Comparison of ENCODE assay signal across 1 cellular context in genomic region chr2:157971702-157972101, GRCh38.
TF ChIP-seq lines count a peak whose summit lies in the region.

No MANE protein-coding gene starts in this region.

TF ChIP-seq in HEK293, 187 proteins besides CTCF, POLR2A, EP300 and RAD21 (continued from another document):
- TF ChIP-seq ZNF521 (tag by site-specific recombination; IDR thresholded peaks at IDR 0.05): no peak
- no peak for TF ChIP-seq ZNF776 (tag by site-specific recombination; IDR thresholded peaks at IDR 0.05; ENCODE audit: borderline replicate concordance)
- TF ChIP-seq ZNF223 (tag by site-specific recombination; IDR thresholded peaks at IDR 0.05): no peak
- no peak for TF ChIP-seq ZNF184 (tag by site-specific recombination; IDR thresholded peaks at IDR 0.05)
- peak; percentile 65 for TF ChIP-seq ZNF398 (tag by site-specific recombination; IDR thresholded peaks at IDR 0.05)
